ENCODE assay signal across 6 cellular contexts in genomic region chr3:50365842-50366220, GRCh38. TPM values are rescaled to one million over a fixed set of nuclear protein-coding genes. Genes with fewer than 3 reads are reported as not detected.
DNase-seq lines count a peak whose midpoint lies in the region; ATAC-seq and TF ChIP-seq lines count a peak whose summit lies in the region.

No MANE protein-coding gene starts in this region.

- H3K9me3 ChIP-seq in Karpas-422 (ENCODE audit: low read length) (no peaks in the 10 kb centered on the region), breast epithelium (no peaks in the 10 kb centered on the region), parathyroid adenoma (ENCODE audit: control insufficient read depth, low read length) (no peaks in the 10 kb centered on the region)

- no peak overlapping the region for H2AFZ ChIP-seq in Karpas-422 (ENCODE audit: low read length)
- H2AFZ ChIP-seq in parathyroid adenoma: peak overlapping the region; percentile 94

- no peaks in the 10 kb centered on the region for H4K20me1 ChIP-seq in Karpas-422 (ENCODE audit: insufficient read depth, low read depth, low read length)

- H3K36me3 ChIP-seq in Karpas-422 (ENCODE audit: insufficient read depth, low read length) (no peaks in the 10 kb centered on the region), breast epithelium (no peaks in the 10 kb centered on the region), parathyroid adenoma (ENCODE audit: control insufficient read depth, insufficient read depth, low read length) (no peaks in the 10 kb centered on the region)

- TF ChIP-seq POLR2A in breast epithelium (IDR thresholded peaks at IDR 0.05): no peak

- H3K27ac ChIP-seq in Karpas-422 (ENCODE audit: low read length) (no peak overlapping the region), breast epithelium (peak overlapping the region; percentile 70 to 78), parathyroid adenoma (peak overlapping the region; percentile 71)

- H3K4me2 ChIP-seq in Karpas-422 (ENCODE audit: low read depth, low read length, poor library complexity, severe bottlenecking) (peak overlapping the region; percentile 53), parathyroid adenoma (ENCODE audit: low read length) (peak overlapping the region; percentile 89)

- H3K79me2 ChIP-seq in Karpas-422 (ENCODE audit: low read length): no peaks in the 10 kb centered on the region
- H3K79me2 ChIP-seq in parathyroid adenoma: no peaks in the 10 kb centered on the region

- ATAC-seq in HG03097 (IDR thresholded peaks at IDR 0.05; ENCODE audit: low FRiP score, unreplicated experiment): no peak

- H3K27me3 ChIP-seq in Karpas-422 (ENCODE audit: low read length) (no peaks in the 10 kb centered on the region), breast epithelium (no peaks in the 10 kb centered on the region), parathyroid adenoma (ENCODE audit: control insufficient read depth, insufficient read depth, low read length) (no peaks in the 10 kb centered on the region)

- no peak for DNase-seq in Karpas-422
- no peak for DNase-seq in breast epithelium (ENCODE audit: low spot score in 2 of 2)
- DNase-seq in NCI-H2196 treated with DMSO at 0.1 percent for 48 hours (lab: John Stamatoyannopoulos, UW; ENCODE audit: unreplicated experiment): no peak
- DNase-seq in effector CD8-positive, alpha-beta T cell (lab: John Stamatoyannopoulos, UW): no peak

- H3K4me3 ChIP-seq in Karpas-422 (ENCODE audit: low read length) (no peak overlapping the region), breast epithelium (peak overlapping the region in 2 of 3 donors; percentile 65 to 94), parathyroid adenoma (ENCODE audit: low read depth, low read length) (no peak overlapping the region)

- no peak for TF ChIP-seq CTCF in breast epithelium (IDR thresholded peaks at IDR 0.05)
- no peak for TF ChIP-seq CTCF in parathyroid adenoma (IDR thresholded peaks at IDR 0.05)

- H3K4me1 ChIP-seq in Karpas-422 (ENCODE audit: low read length) (peaks cover 5% of the 10 kb centered on the region), breast epithelium (no peaks in the 10 kb centered on the region), parathyroid adenoma (peaks cover 6% of the 10 kb centered on the region)

- H3K9ac ChIP-seq in Karpas-422 (ENCODE audit: low read length) (0 out of 2 replicates have a peak overlapping the region, but pooled peaks have one; percentile 50), parathyroid adenoma (no peak overlapping the region)

- no peaks in the 10 kb centered on the region for H3K9me2 ChIP-seq in Karpas-422 (replicated peaks; ENCODE audit: insufficient read depth, low read length)

- intact Hi-C loops in breast epithelium (cut with DNase I; ENCODE audit: low total_unique reads): no loop called here

RNA-seq across cellular contexts. Expression of gene TMEM115, which starts 6.5 kb away (rescaled TPM):
- 13.8 and 25.8 TPM in 2 replicates for total RNA-seq in Karpas-422 (2014; rRNA removed; shearing (Covaris generic); ENCODE audit: low replicate concordance)
- total RNA-seq in breast epithelium: 10 to 100 TPM; 46.7 to 67.3 (median 47.9) TPM

RNA-seq across cellular contexts. Expression of gene CYB561D2, which starts 15.2 kb away (rescaled TPM):
- 32.5 and 35.0 TPM in 2 replicates for total RNA-seq in Karpas-422 (2014; rRNA removed; shearing (Covaris generic); ENCODE audit: low replicate concordance)
- 10 to 100 TPM; 23.6 to 30.1 (median 28.8) TPM for total RNA-seq in breast epithelium

RNA-seq across cellular contexts. Expression of gene NPRL2, which starts 15.3 kb away (rescaled TPM):
- 51.2 and 71.1 TPM in 2 replicates for total RNA-seq in Karpas-422 (2014; rRNA removed; shearing (Covaris generic); ENCODE audit: low replicate concordance)
- 10 to 100 TPM; 17.4 to 31.5 (median 29.5) TPM for total RNA-seq in breast epithelium

RNA-seq across cellular contexts. Expression of gene ZMYND10, which starts 20.3 kb away (rescaled TPM):
- total RNA-seq in Karpas-422 (2014; rRNA removed; shearing (Covaris generic); ENCODE audit: low replicate concordance): 1.3 and 1.4 TPM in 2 replicates
- 1 to 10 TPM in 2 of 3 donors, under 1 TPM in 1; 0.32 to 2.6 (median 1.9) TPM for total RNA-seq in breast epithelium

RNA-seq across cellular contexts. Expression of gene RASSF1, which starts 25.2 kb away (rescaled TPM):
- total RNA-seq in Karpas-422 (2014; rRNA removed; shearing (Covaris generic); ENCODE audit: low replicate concordance): 33.3 and 69.4 TPM in 2 replicates
- 10 to 100 TPM; 42.7 to 63.6 (median 49.8) TPM for total RNA-seq in breast epithelium

Comparison
In these comparisons a context has a peak if more than half of its experiments do, and no peak if none do; other contexts are left out.
1. H3K4me3 ChIP-seq: peak in breast epithelium (2 of 3); none in Karpas-422 (single experiment) and parathyroid adenoma (single experiment).